In genomic region chr1:56654126-56654923, GRCh38 we compare ENCODE assay signal across 16 cellular contexts. TPM values are rescaled to one million over a fixed set of nuclear protein-coding genes. Genes with fewer than 3 reads are reported as not detected.
"Had no signal": no experiment of that assay in that cellular context is flagged by ENCODE, and none has a peak within 500 bp of the region (broad histone marks: within the 10 kb centered on the region; RNA-seq: fewer than 3 reads in every experiment).

No MANE protein-coding gene starts in this region.

- H3K27ac ChIP-seq: prostate gland, right lobe of liver, upper lobe of right lung had no signal

- H3K4me1 ChIP-seq: prostate gland, right lobe of liver, upper lobe of right lung had no signal

- H3K4me3 ChIP-seq: coronary artery, lung, prostate gland, right lobe of liver, upper lobe of right lung had no signal

- H3K9me3 ChIP-seq: prostate gland, right lobe of liver had no signal

- H3K36me3 ChIP-seq: prostate gland, right lobe of liver, upper lobe of right lung had no signal

- ATAC-seq: left colon, right lobe of liver, upper lobe of right lung had no signal

- DNase-seq: activated CD4-positive, alpha-beta T cell treated with anti-CD3 and anti-CD28 coated beads, Interleukin-2, amount 10 ng/mL, durations not matched to agents 7 days and 5 days; activated CD8-positive, alpha-beta memory T cell treated with anti-CD3 and anti-CD28 coated beads for 24 hours; activated CD8-positive, alpha-beta memory T cell treated with anti-CD3 and anti-CD28 coated beads, Interleukin-2, amount 50 U/mL, for 48 hours; activated gamma-delta T cell; caudate nucleus; hippocampal formation; left colon; occipital lobe; right lobe of liver; stimulated activated CD4-positive, alpha-beta T cell treated with anti-CD3 and anti-CD28 coated beads, Interleukin-1b, Interleukin-23, amount 100 ng/mL, for 48 hours; stimulated activated CD8-positive, alpha-beta memory T cell treated with anti-CD3 and anti-CD28 coated beads, Interleukin-4, amount 100 ng/mL, for 48 hours; stimulated activated naive CD4-positive, alpha-beta T cell; upper lobe of right lung had no signal

- H3K27me3 ChIP-seq: right lobe of liver, upper lobe of right lung had no signal

RNA-seq across cellular contexts. Expression of gene PRKAA2, which starts 9.2 kb away (rescaled TPM):
- total RNA-seq: activated CD4-positive, alpha-beta T cell treated with anti-CD3 and anti-CD28 coated beads, Interleukin-2, amount 10 ng/mL, durations not matched to agents 7 days and 5 days had no signal
